ENCODE assay signal across 9 cellular contexts in the genomic region with DNA sequence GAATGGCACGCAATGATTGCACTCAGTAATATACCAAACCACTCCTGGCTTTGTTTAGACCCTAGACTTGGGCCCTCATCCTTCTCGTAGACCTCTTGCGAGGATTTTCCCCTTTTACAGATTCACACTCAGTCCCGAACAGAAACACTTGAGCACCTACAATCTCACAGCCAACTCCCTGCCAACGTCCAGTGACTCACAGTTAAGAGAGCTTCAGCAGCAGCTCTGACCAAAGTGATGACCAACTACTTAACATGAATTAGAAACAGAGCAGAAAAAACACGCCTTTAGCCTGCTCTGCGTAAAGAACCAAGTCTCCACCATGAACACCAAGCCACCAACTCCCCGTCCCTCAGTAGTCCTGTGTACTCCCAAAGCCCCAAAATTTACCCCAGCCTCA. TPM values are rescaled to one million over a fixed set of nuclear protein-coding genes. Genes with fewer than 3 reads are reported as not detected.
A peak's percentile ranks its signal among the peaks of the same experiment; 100 is the strongest.
DNase-seq lines count a peak whose midpoint lies in the region; ATAC-seq and TF ChIP-seq lines count a peak whose summit lies in the region.
"Had no signal": no experiment of that assay in that cellular context is flagged by ENCODE, and none has a peak within 500 bp of the region (broad histone marks: within the 10 kb centered on the region; RNA-seq: fewer than 3 reads in every experiment).

No MANE protein-coding gene starts in this region.

- ATAC-seq in SK-N-SH treated with all-trans-retinoic acid at 6 μM for 48 hours (no peak), GM21619 (IDR thresholded peaks at IDR 0.05; ENCODE audit: unreplicated experiment) (no peak)
- ATAC-seq in effector memory CD8-positive, alpha-beta T cell (replicated peaks), result no peak

- H3K9me2 ChIP-seq in SK-N-SH (no peaks in the 10 kb centered on the region), PC-9 (ENCODE audit: insufficient read depth) (no peaks in the 10 kb centered on the region)

- BruUV-seq in PC-9 (replicated peaks; lab: Mats Ljungman, UMichigan), result no TSS peak

- H3K27me3 ChIP-seq in SK-N-SH (ENCODE audit: insufficient read depth), result no peaks in the 10 kb centered on the region
- H3K27me3 ChIP-seq in PC-9 (ENCODE audit: insufficient read depth, low read depth), result no peaks in the 10 kb centered on the region
- no peaks in the 10 kb centered on the region for H3K27me3 ChIP-seq in osteoblast (ENCODE audit: insufficient read depth, low read length)

- H3K36me3 Mint-ChIP-seq in effector memory CD8-positive, alpha-beta T cell (ENCODE audit: insufficient read depth), result peaks cover 44% of the 10 kb centered on the region

- peak overlapping the region in 1 of 2 experiments; percentile 90; a peak in 1 of 4 replicates for H3K4me3 ChIP-seq in SK-N-SH (ENCODE audit: low read depth in 2 of 2, low read length in 1 of 2)
- peak overlapping the region; percentile 13; the same call in 1 of the 2 replicates for H3K4me3 ChIP-seq in PC-9
- H3K4me3 ChIP-seq in osteoblast (ENCODE audit: insufficient read depth, low read length), result peak overlapping the region; percentile 96
- no peak overlapping the region for H3K4me3 ChIP-seq in lower leg skin (ENCODE audit: low read depth, poor library complexity, severe bottlenecking)

- H3F3A ChIP-seq in SK-N-SH (replicated peaks; ENCODE audit: insufficient read depth), result no peaks in the 10 kb centered on the region
- peaks cover 9% of the 10 kb centered on the region; the same call in 1 of the 2 replicates for H3F3A ChIP-seq in PC-9 (ENCODE audit: insufficient read depth, low read depth)

- H3K4me2 ChIP-seq in SK-N-SH (peak overlapping the region; percentile 98), PC-9 (peak overlapping the region; percentile 99), osteoblast (ENCODE audit: insufficient read depth, low read length) (peak overlapping the region; percentile 81)

- H3K4me3 Mint-ChIP-seq in effector memory CD8-positive, alpha-beta T cell, result peak overlapping the region; percentile 52 to 96

- H3K9me3 Mint-ChIP-seq in effector memory CD8-positive, alpha-beta T cell, result no peaks in the 10 kb centered on the region

- no peak for TF ChIP-seq CTCF in SK-N-SH (IDR thresholded peaks at IDR 0.05)
- no peak for TF ChIP-seq CTCF in PC-9 (conservative IDR thresholded peaks at IDR 0.05)
- TF ChIP-seq CTCF in osteoblast (IDR thresholded peaks at IDR 0.05; ENCODE audit: extremely low read depth, low read depth, low read length), result no peak
- TF ChIP-seq CTCF in lower leg skin (IDR thresholded peaks at IDR 0.05), result no peak

- WGBS in SK-N-SH (ENCODE audit: low lambda C conversion rate), result 77% methylated on average over 8 of the region's 8 CpGs
- WGBS in lower leg skin, 2 donors, result 76 to 82% methylated on average over 8 of the region's 8 CpGs

- no peak for TF ChIP-seq EP300 in SK-N-SH (IDR thresholded peaks at IDR 0.05; ENCODE audit: borderline replicate concordance in 1 of 2, low read depth in 1 of 2, low read length in 1 of 2)

- CTCF ChIA-PET in SK-N-SH (lab: Yijun Ruan, JAX) (interaction anchor here (1.9 kb wide), 2 partner anchors 13 to 74 kb away, joined by 7 read pairs; partner anchors contain the start of gene VPS37D), PC-9 (lab: Charles Lee) (interaction anchor here (0.7 kb wide), 1 partner anchor 72 kb away, joined by 3 read pairs; no protein-coding TSS in a partner anchor)

- TF ChIP-seq POLR2A in lower leg skin (IDR thresholded peaks at IDR 0.05), result no peak

- POLR2A ChIA-PET in SK-N-SH (lab: Yijun Ruan, JAX), result interaction anchor here (0.7 kb wide), 1 partner anchor 266 kb away, joined by 3 read pairs; no protein-coding TSS in a partner anchor
- POLR2A ChIA-PET in PC-9 (lab: Charles Lee; ENCODE audit: unreplicated experiment), result no interaction called here

- DNase-seq in SK-N-SH, result no peak
- no peak for DNase-seq in PC-9
- no peak for DNase-seq in effector memory CD8-positive, alpha-beta T cell
- peak; percentile 90 for DNase-seq in osteoblast (ENCODE audit: insufficient read length, low spot score, missing footprints)
- DNase-seq in mesenteric fat pad (ENCODE audit: low spot score), result no peak
- DNase-seq in lower leg skin (ENCODE audit: low spot score in 2 of 2), result no peak

- H3K27ac Mint-ChIP-seq in effector memory CD8-positive, alpha-beta T cell, result peak overlapping the region; percentile 97 to 98

- H3K36me3 ChIP-seq in SK-N-SH (replicated peaks in 1 of 2; ENCODE audit: control insufficient read depth in 1 of 2, insufficient read depth in 2 of 2, low read length in 1 of 2) (peaks cover 7 to 27% of the 10 kb centered on the region in 2 experiments), PC-9 (ENCODE audit: low read depth) (no peaks in the 10 kb centered on the region), osteoblast (ENCODE audit: insufficient read depth, low read length) (peaks cover 12% of the 10 kb centered on the region)

- intact Hi-C loops in PC-9 (cut with micrococcal nuclease; ENCODE audit: unreplicated experiment), result no loop called here
- intact Hi-C loops in lower leg skin (cut with DNase I; ENCODE audit: low total_unique reads), result no loop called here

- peaks cover 19 to 20% of the 10 kb centered on the region in 2 experiments; a peak in 3 of 4 replicates for H3K4me1 ChIP-seq in SK-N-SH (ENCODE audit: control insufficient read depth in 1 of 2, insufficient read depth in 2 of 2, low read depth in 1 of 2, low read length in 1 of 2)
- peaks cover 17% of the 10 kb centered on the region for H3K4me1 ChIP-seq in PC-9 (replicated peaks; ENCODE audit: insufficient read depth)
- H3K4me1 ChIP-seq in osteoblast (ENCODE audit: insufficient read depth, low read length), result peaks cover 26% of the 10 kb centered on the region

- H4K20me1 ChIP-seq in SK-N-SH (ENCODE audit: insufficient read depth), result no peaks in the 10 kb centered on the region
- peaks cover 4% of the 10 kb centered on the region; the same call in 1 of the 2 replicates for H4K20me1 ChIP-seq in PC-9 (ENCODE audit: insufficient read depth)
- peaks cover 25% of the 10 kb centered on the region for H4K20me1 ChIP-seq in osteoblast (ENCODE audit: insufficient read depth, low read length)

- peaks cover 79% of the 10 kb centered on the region for H3K79me2 ChIP-seq in SK-N-SH (ENCODE audit: insufficient read depth)
- peaks cover 61% of the 10 kb centered on the region for H3K79me2 ChIP-seq in PC-9 (ENCODE audit: low read depth)
- peaks cover 69% of the 10 kb centered on the region for H3K79me2 ChIP-seq in osteoblast (ENCODE audit: insufficient read depth, low read length)

- TF ChIP-seq RAD21 in SK-N-SH (IDR thresholded peaks at IDR 0.05; ENCODE audit: low read length), result no peak

- H2AFZ ChIP-seq in SK-N-SH (ENCODE audit: low read depth) (no peak overlapping the region), PC-9 (no peak overlapping the region), osteoblast (ENCODE audit: low read length) (no peak overlapping the region)

- H3K27ac ChIP-seq in SK-N-SH (ENCODE audit: low read depth in 2 of 2, low read length in 1 of 2) (no peak overlapping the region), PC-9 (no peak overlapping the region), osteoblast (ENCODE audit: low read depth, low read length) (no peak overlapping the region)
- H3K27ac ChIP-seq: 22Rv1 had no signal

- peaks cover 16 to 21% of the 10 kb centered on the region in 2 donors for H3K4me1 Mint-ChIP-seq in effector memory CD8-positive, alpha-beta T cell (ENCODE audit: low read depth in 2 of 2)

- H3K27me3 Mint-ChIP-seq in effector memory CD8-positive, alpha-beta T cell, result no peaks in the 10 kb centered on the region

- H3K9ac ChIP-seq in SK-N-SH, result no peak overlapping the region

- H3K9me3 ChIP-seq in SK-N-SH (no peaks in the 10 kb centered on the region), PC-9 (ENCODE audit: insufficient read depth, low read depth) (no peaks in the 10 kb centered on the region), osteoblast (ENCODE audit: low read depth, low read length) (no peaks in the 10 kb centered on the region)

TF ChIP-seq in SK-N-SH, 30 proteins besides CTCF, POLR2A, EP300 and RAD21 (continues in another document):
- peak; percentile 25; the same call in 1 of the 2 replicates for TF ChIP-seq FOSL2 (IDR thresholded peaks at IDR 0.05; ENCODE audit: borderline replicate concordance, low read depth)

RNA-seq across cellular contexts. Expression of gene DNAJC30, which starts 2.2 kb away (rescaled TPM):
- polyA plus RNA-seq in SK-N-SH (2012; rRNA removed), result 10.6 and 11.0 TPM in 2 replicates
- polyA plus RNA-seq in SK-N-SH (2012; cell fraction: cytosol; rRNA removed), result 8.0 and 10.5 TPM in 2 replicates
- 7.5 and 8.0 TPM in 2 replicates for polyA plus RNA-seq in SK-N-SH (2012; cell fraction: nucleus; rRNA removed)
- total RNA-seq in PC-9 (2021) (8.0 and 9.5 TPM in 2 replicates), osteoblast (2.9 TPM in 2 replicates), mesenteric fat pad (11.7 TPM), lower leg skin (1 to 10 TPM; 3.4 to 6.1 (median 4.1) TPM)

RNA-seq across cellular contexts. Expression of gene BUD23, which starts 2.4 kb away (rescaled TPM):
- 174 and 206 TPM in 2 replicates for polyA plus RNA-seq in SK-N-SH (2012; rRNA removed)
- 167 and 190 TPM in 2 replicates for polyA plus RNA-seq in SK-N-SH (2012; cell fraction: cytosol; rRNA removed)
- polyA plus RNA-seq in SK-N-SH (2012; cell fraction: nucleus; rRNA removed), result 151 and 156 TPM in 2 replicates
- total RNA-seq in PC-9 (2021), result 122 and 158 TPM in 2 replicates
- total RNA-seq in osteoblast, result 33.9 and 36.9 TPM in 2 replicates
- total RNA-seq in mesenteric fat pad, result 51.9 TPM
- total RNA-seq in lower leg skin, result 10 to 100 TPM; 46.3 to 57.8 (median 53.2) TPM

RNA-seq across cellular contexts. Expression of gene VPS37D, which starts 13.4 kb away (rescaled TPM):
- 5.7 and 7.4 TPM in 2 replicates for polyA plus RNA-seq in SK-N-SH (2012; rRNA removed)
- polyA plus RNA-seq in SK-N-SH (2012; cell fraction: cytosol; rRNA removed), result 3.7 and 5.9 TPM in 2 replicates
- 5.7 and 10.9 TPM in 2 replicates for polyA plus RNA-seq in SK-N-SH (2012; cell fraction: nucleus; rRNA removed)
- total RNA-seq in PC-9 (2021) (8.3 and 12.4 TPM in 2 replicates), osteoblast (5.8 and 5.9 TPM in 2 replicates), mesenteric fat pad (2.0 TPM), lower leg skin (1 to 10 TPM; 2.4 to 6.9 (median 4.1) TPM)

RNA-seq across cellular contexts. Expression of gene STX1A, which starts 38.4 kb away (rescaled TPM):
- 81.2 and 91.1 TPM in 2 replicates for polyA plus RNA-seq in SK-N-SH (2012; rRNA removed)
- 40.6 and 54.4 TPM in 2 replicates for polyA plus RNA-seq in SK-N-SH (2012; cell fraction: cytosol; rRNA removed)
- 330 and 340 TPM in 2 replicates for polyA plus RNA-seq in SK-N-SH (2012; cell fraction: nucleus; rRNA removed)
- total RNA-seq in PC-9 (2021) (39.1 and 40.5 TPM in 2 replicates), osteoblast (15.9 and 17.4 TPM in 2 replicates), mesenteric fat pad (3.5 TPM), lower leg skin (1 to 10 TPM; 2.9 to 9.2 (median 4.6) TPM)

RNA-seq across cellular contexts. Expression of gene MLXIPL, which starts 56.7 kb away (rescaled TPM):
- polyA plus RNA-seq in SK-N-SH (2012; rRNA removed), result 0.21 and 0.32 TPM in 2 replicates
- 0.03 and 0.05 TPM in 2 replicates for polyA plus RNA-seq in SK-N-SH (2012; cell fraction: cytosol; rRNA removed)
- polyA plus RNA-seq in SK-N-SH (2012; cell fraction: nucleus; rRNA removed), result 1.3 and 1.8 TPM in 2 replicates
- total RNA-seq in PC-9 (2021) (24.9 and 32.0 TPM in 2 replicates), osteoblast (0.29 and 0.72 TPM in 2 replicates), mesenteric fat pad (91.5 TPM), lower leg skin (10 to 100 TPM in 1 of 4 donors, 1 to 10 TPM in 3; 1.3 to 12.0 (median 5.6) TPM)
